In the genomic region with DNA sequence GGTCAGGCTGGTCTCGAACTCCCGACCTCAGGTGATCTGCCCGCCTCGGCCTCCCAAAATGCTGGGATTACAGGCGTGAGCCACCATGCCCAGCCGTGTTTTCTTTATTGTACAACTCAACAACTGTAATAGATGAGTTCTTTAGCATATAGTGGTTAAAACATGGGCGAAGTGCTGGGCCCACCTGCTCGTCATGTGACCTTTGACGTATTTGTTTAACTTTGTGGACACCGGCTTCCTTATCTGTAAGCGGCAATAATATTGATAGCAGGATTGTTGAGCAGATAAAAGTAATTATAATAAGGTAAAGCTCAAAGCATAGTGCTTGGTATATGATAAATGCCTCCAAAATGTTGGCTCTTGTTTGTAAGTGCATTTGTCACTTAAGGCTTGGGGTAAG, we compare ENCODE assay signal across 22 cellular contexts.
"Had no signal": no experiment of that assay in that cellular context is flagged by ENCODE, and none has a peak within 500 bp of the region (broad histone marks: within the 10 kb centered on the region; RNA-seq: fewer than 3 reads in every experiment).

No MANE protein-coding gene starts in this region.

- H3K4me3 ChIP-seq: lower lobe of right lung, prostate gland, right atrium auricular region, testis, tibial artery, upper lobe of right lung, uterus had no signal

- H3K36me3 ChIP-seq: lower lobe of right lung, prostate gland, right atrium auricular region, tibial artery, upper lobe of right lung, uterus had no signal

- H3K27me3 ChIP-seq: right atrium auricular region, testis, tibial artery, upper lobe of right lung, uterus had no signal

- H3K9me3 ChIP-seq: lower lobe of right lung, prostate gland, right atrium auricular region, testis, tibial artery, upper lobe of right lung, uterus had no signal

- FAIRE-seq: endothelial cell of umbilical vein, frontal cortex, keratinocyte had no signal

- H3K4me1 ChIP-seq: lower lobe of right lung, prostate gland, right atrium auricular region, testis, tibial artery, upper lobe of right lung, uterus had no signal

- H3K27ac ChIP-seq: lower lobe of right lung, prostate gland, right atrium auricular region, testis, tibial artery, upper lobe of right lung, uterus had no signal

- DNase-seq: effector CD8-positive, alpha-beta T cell; erythroblast; left ventricle myocardium superior; lower lobe of right lung; naive thymus-derived CD8-positive, alpha-beta T cell; nephron progenitor cell; nucleus accumbens; stimulated activated CD4-positive, alpha-beta T cell treated with anti-CD3 and anti-CD28 coated beads, Interleukin-2, amount 100 ng/mL, for 24 hours; stimulated activated CD4-positive, alpha-beta T cell treated with anti-CD3 and anti-CD28 coated beads, Interleukin-4, amount 100 ng/mL, for 24 hours; stimulated activated naive CD8-positive, alpha-beta T cell treated with anti-CD3 and anti-CD28 coated beads, Interleukin-15, Interleukin-2, amounts not matched to agents 100 U/mL and 50 U/mL, for 24 hours; substantia nigra; testis; tibial artery; upper lobe of right lung; uterus had no signal

- ATAC-seq: left ventricle myocardium superior; lower lobe of right lung; naive thymus-derived CD8-positive, alpha-beta T cell; sciatic nerve; stimulated activated effector memory CD8-positive, alpha-beta T cell treated with anti-CD3 and anti-CD28 coated beads, Interleukin-12 subunit alpha, Interleukin-12 subunit beta, amount 100 ng/mL, for 72 hours; stimulated activated naive CD8-positive, alpha-beta T cell treated with anti-CD3 and anti-CD28 coated beads, Interleukin-15, Interleukin-2, amounts not matched to agents 100 U/mL and 50 U/mL, for 24 hours; upper lobe of right lung had no signal
